ENCODE assay signal across 1 cellular context in genomic region chr1:193766329-193766728, GRCh38.
TF ChIP-seq lines count a peak whose summit lies in the region.

No MANE protein-coding gene starts in this region.

TF ChIP-seq in GM23338, 12 proteins besides CTCF, POLR2A, EP300 and RAD21 (continued from another document):
- TF ChIP-seq, protein P1, sequence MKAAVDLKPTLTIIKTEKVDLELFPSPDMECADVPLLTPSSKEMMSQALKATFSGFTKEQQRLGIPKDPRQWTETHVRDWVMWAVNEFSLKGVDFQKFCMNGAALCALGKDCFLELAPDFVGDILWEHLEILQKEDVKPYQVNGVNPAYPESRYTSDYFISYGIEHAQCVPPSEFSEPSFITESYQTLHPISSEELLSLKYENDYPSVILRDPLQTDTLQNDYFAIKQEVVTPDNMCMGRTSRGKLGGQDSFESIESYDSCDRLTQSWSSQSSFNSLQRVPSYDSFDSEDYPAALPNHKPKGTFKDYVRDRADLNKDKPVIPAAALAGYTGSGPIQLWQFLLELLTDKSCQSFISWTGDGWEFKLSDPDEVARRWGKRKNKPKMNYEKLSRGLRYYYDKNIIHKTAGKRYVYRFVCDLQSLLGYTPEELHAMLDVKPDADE (IDR thresholded peaks at IDR 0.05): no peak
- no peak for TF ChIP-seq STAT1 (IDR thresholded peaks at IDR 0.05; ENCODE audit: unreplicated experiment)
- TF ChIP-seq EZH2 (IDR thresholded peaks at IDR 0.05; ENCODE audit: low read depth, unreplicated experiment): no peak
